Comparison of ENCODE assay signal across 10 cellular contexts in genomic region chr6:139990865-139991264, GRCh38.
A peak's percentile ranks its signal among the peaks of the same experiment; 100 is the strongest.
DNase-seq lines count a peak whose midpoint lies in the region; ATAC-seq, FAIRE-seq and TF ChIP-seq lines count a peak whose summit lies in the region.
"Had no signal": no experiment of that assay in that cellular context is flagged by ENCODE, and none has a peak within 500 bp of the region (broad histone marks: within the 10 kb centered on the region; RNA-seq: fewer than 3 reads in every experiment).

No MANE protein-coding gene starts in this region.

- H2AFZ ChIP-seq in astrocyte (ENCODE audit: low read depth, low read length) = peak overlapping the region; percentile 22

- no peak overlapping the region for H3K4me3 ChIP-seq in astrocyte (ENCODE audit: insufficient read depth, low read depth, low read length)
- no peak overlapping the region for H3K4me3 ChIP-seq in heart left ventricle
- H3K4me3 ChIP-seq in uterus = no peak overlapping the region
- H3K4me3 ChIP-seq: prostate gland had no signal

- H4K20me1 ChIP-seq in astrocyte (ENCODE audit: insufficient read depth, low read length) = no peaks in the 10 kb centered on the region

- no peak overlapping the region for H3K27ac Mint-ChIP-seq in astrocyte (ENCODE audit: unreplicated experiment)
- peak overlapping the region; percentile 38 for H3K27ac Mint-ChIP-seq in neural crest cell (ENCODE audit: unreplicated experiment)

- no peaks in the 10 kb centered on the region for H3K79me2 ChIP-seq in astrocyte (ENCODE audit: insufficient read depth, low read length)

- peak; percentile 34 for FAIRE-seq in astrocyte (lab: Jason Lieb, UNC)

- H3K27me3 ChIP-seq in astrocyte (ENCODE audit: insufficient read depth, low read length) (no peaks in the 10 kb centered on the region), heart left ventricle (no peaks in the 10 kb centered on the region), uterus (no peaks in the 10 kb centered on the region)

- H3K4me3 Mint-ChIP-seq in astrocyte (ENCODE audit: unreplicated experiment) (no peak overlapping the region), neural crest cell (no peak overlapping the region)

- H3K4me1 ChIP-seq in astrocyte (ENCODE audit: insufficient read depth, low read length) (no peaks in the 10 kb centered on the region), heart left ventricle (peaks cover 0 to 16% (median 5%) of the 10 kb centered on the region in 12 donors), uterus (no peaks in the 10 kb centered on the region)
- H3K4me1 ChIP-seq: prostate gland had no signal

- H3K9me3 ChIP-seq in astrocyte (ENCODE audit: insufficient read depth, low read depth, low read length) = no peaks in the 10 kb centered on the region
- peaks cover 0 to 6% (median 0%) of the 10 kb centered on the region in 12 donors for H3K9me3 ChIP-seq in heart left ventricle
- H3K9me3 ChIP-seq in uterus = no peaks in the 10 kb centered on the region
- H3K9me3 ChIP-seq: prostate gland had no signal

- peaks cover 6% of the 10 kb centered on the region for H3K4me1 Mint-ChIP-seq in astrocyte (ENCODE audit: low read depth, unreplicated experiment)
- H3K4me1 Mint-ChIP-seq in neural crest cell = peaks cover 15% of the 10 kb centered on the region

- TF ChIP-seq POLR2A in heart left ventricle (IDR thresholded peaks at IDR 0.05) = no peak
- no peak for TF ChIP-seq POLR2A in uterus (IDR thresholded peaks at IDR 0.05)

- peaks cover 7% of the 10 kb centered on the region for H3K9me3 Mint-ChIP-seq in astrocyte (ENCODE audit: unreplicated experiment)
- peaks cover 7% of the 10 kb centered on the region for H3K9me3 Mint-ChIP-seq in neural crest cell

- DNase-seq in astrocyte (ENCODE audit: low read depth) = no peak
- DNase-seq in heart left ventricle = peak in 1 of 5 donors; percentile 25
- no peak for DNase-seq in neural crest cell (ENCODE audit: low read depth, low spot score)
- DNase-seq in uterus = peak in 1 of 2 donors; percentile 42
- DNase-seq in stimulated activated CD4-positive, alpha-beta T cell treated with anti-CD3 and anti-CD28 coated beads, Interleukin-4, amount 100 ng/mL, for 1 hour = no peak
- DNase-seq in activated effector memory CD4-positive, alpha-beta T cell treated with anti-CD3 and anti-CD28 coated beads, Interleukin-2, amount 50 U/mL, for 16 hours = no peak
- DNase-seq: activated CD4-positive, alpha-beta T cell treated with anti-CD3 and anti-CD28 coated beads for 4 hours; NCI-H524 had no signal

- TF ChIP-seq CTCF in astrocyte (IDR thresholded peaks at IDR 0.05; ENCODE audit: insufficient read depth, low read depth, low read length) (no peak), heart left ventricle (IDR thresholded peaks at IDR 0.05) (no peak), neural crest cell (conservative IDR thresholded peaks at IDR 0.05) (no peak), uterus (IDR thresholded peaks at IDR 0.05) (no peak)

- peak overlapping the region; percentile 3 for H3K4me2 ChIP-seq in astrocyte (ENCODE audit: low read length)

- peak overlapping the region; percentile 2 for H3K27ac ChIP-seq in astrocyte (ENCODE audit: low read depth, low read length)
- peak overlapping the region in 8 of 12 donors; percentile 5 to 68 (median 36) for H3K27ac ChIP-seq in heart left ventricle
- peak overlapping the region; percentile 62 to 75 for H3K27ac ChIP-seq in uterus
- H3K27ac ChIP-seq: prostate gland had no signal

- H3K27me3 Mint-ChIP-seq in astrocyte (ENCODE audit: low read depth, unreplicated experiment) (no peaks in the 10 kb centered on the region), neural crest cell (ENCODE audit: low read depth) (no peaks in the 10 kb centered on the region)

- peak; percentile 55 to 75 (median 64) for ATAC-seq in heart left ventricle
- ATAC-seq in HG03342 (IDR thresholded peaks at IDR 0.05; ENCODE audit: unreplicated experiment) = no peak

- no peaks in the 10 kb centered on the region for H3K36me3 Mint-ChIP-seq in astrocyte (ENCODE audit: low read depth, unreplicated experiment)
- peaks cover 8% of the 10 kb centered on the region for H3K36me3 Mint-ChIP-seq in neural crest cell (ENCODE audit: low read depth)

- H3K36me3 ChIP-seq in astrocyte (ENCODE audit: insufficient read depth, low read length) = no peaks in the 10 kb centered on the region
- H3K36me3 ChIP-seq in heart left ventricle = no peaks in the 10 kb centered on the region
- no peaks in the 10 kb centered on the region for H3K36me3 ChIP-seq in uterus
- H3K36me3 ChIP-seq: prostate gland had no signal

- H3K9ac ChIP-seq in astrocyte (ENCODE audit: low read length) = no peak overlapping the region

- intact Hi-C loops in heart left ventricle (cut with DNase I) (loop anchor here in 3 of 10 donors (10.0 kb wide), 2 partner anchors 444 to 616 kb away; partner anchors contain the start of gene CITED2 (in 2 of the 3)), uterus (cut with DNase I; ENCODE audit: low total_unique reads) (no loop called here)

- 32 to 33% (median 32%) methylated on average over 5 of the region's 5 CpGs for WGBS in heart left ventricle, 4 donors

Comparison
In these comparisons a context has a peak if more than half of its experiments do, and no peak if none do; other contexts are left out.
1. H3K27ac ChIP-seq: peak in every context shown above with its lines; median percentile 68 in uterus; 36 in heart left ventricle; 2 in astrocyte.